9 cellular contexts compared by ENCODE assay signal in genomic region chr9:5529683-5530221, GRCh38. TPM values are rescaled to one million over a fixed set of nuclear protein-coding genes. Genes with fewer than 3 reads are reported as not detected.
A peak's percentile ranks its signal among the peaks of the same experiment; 100 is the strongest.
DNase-seq lines count a peak whose midpoint lies in the region; ATAC-seq, FAIRE-seq and TF ChIP-seq lines count a peak whose summit lies in the region.
"Had no signal": no experiment of that assay in that cellular context is flagged by ENCODE, and none has a peak within 500 bp of the region (broad histone marks: within the 10 kb centered on the region; RNA-seq: fewer than 3 reads in every experiment).

No MANE protein-coding gene starts in this region.

- H4K91ac ChIP-seq in IMR-90 (ENCODE audit: insufficient read depth, low read depth, low read length) = peak overlapping the region; percentile 34; the same call in 1 of the 2 replicates

- dilution Hi-C loops in IMR-90 (cut with HindIII; ENCODE audit: low sequenced_read_pairs, unreplicated experiment) = no loop called here

- no peaks in the 10 kb centered on the region for H3K9me3 ChIP-seq in IMR-90 (ENCODE audit: control insufficient read depth, insufficient read depth, low read length)
- H3K9me3 ChIP-seq in lung (ENCODE audit: control insufficient read depth in 2 of 2, insufficient read depth in 1 of 2, low read length in 1 of 2) = no peaks in the 10 kb centered on the region
- no peaks in the 10 kb centered on the region for H3K9me3 ChIP-seq in vagina

- H3K36me3 ChIP-seq in IMR-90 (ENCODE audit: control insufficient read depth, insufficient read depth, low read length) (peaks cover 1% of the 10 kb centered on the region), lung (ENCODE audit: control insufficient read depth in 2 of 2, insufficient read depth in 2 of 2, low read length in 2 of 2) (no peaks in the 10 kb centered on the region), vagina (no peaks in the 10 kb centered on the region)

- H3K4me3 ChIP-seq in IMR-90 (ENCODE audit: insufficient read depth, low read depth, low read length) (no peak overlapping the region), lung (no peak overlapping the region), vagina (no peak overlapping the region), dorsolateral prefrontal cortex (no peak overlapping the region)

- H3K27ac ChIP-seq in IMR-90 (ENCODE audit: insufficient read depth, low read length) = peak overlapping the region; percentile 80; the same call in 1 of the 2 replicates
- H3K27ac ChIP-seq in lung (ENCODE audit: low read depth in 1 of 2, low read length in 1 of 2) = no peak overlapping the region
- no peak overlapping the region for H3K27ac ChIP-seq in vagina
- H3K27ac ChIP-seq in dorsolateral prefrontal cortex = no peak overlapping the region

- H2AFZ ChIP-seq in IMR-90 (replicated peaks; ENCODE audit: low read length, poor library complexity) = peak overlapping the region; percentile 19

- POLR2A ChIA-PET in IMR-90 (lab: Charles Lee; ENCODE audit: unreplicated experiment) = interaction anchor here (0.7 kb wide), 1 partner anchor 53 kb away, joined by 9 read pairs; no protein-coding TSS in a partner anchor

- peak overlapping the region; percentile 1 for H2AK9ac ChIP-seq in IMR-90 (replicated peaks; ENCODE audit: low read depth, low read length, poor library complexity)

- CTCF ChIA-PET in IMR-90 (lab: Yijun Ruan, JAX) = interaction anchor here (0.7 kb wide), 1 partner anchor 19 kb away, joined by 3 read pairs; no protein-coding TSS in a partner anchor

- ATAC-seq in IMR-90 (ENCODE audit: low read depth) = peak; percentile 62; the same call in 1 of the 2 replicates
- ATAC-seq in lung (ENCODE audit: insufficient read depth, low FRiP score) = peak; percentile 19

- peak overlapping the region; percentile 47; the same call in 1 of the 2 replicates for H3K18ac ChIP-seq in IMR-90 (ENCODE audit: low read depth, low read length)

- H2BK5ac ChIP-seq in IMR-90 (ENCODE audit: low read depth, low read length, poor library complexity, severe bottlenecking) = peak overlapping the region; percentile 62

- peaks cover 9% of the 10 kb centered on the region for H3K4me1 ChIP-seq in IMR-90 (ENCODE audit: control insufficient read depth, insufficient read depth, low read length)
- peaks cover 0 to 3% of the 10 kb centered on the region in 2 donors for H3K4me1 ChIP-seq in lung (ENCODE audit: control insufficient read depth in 2 of 2, insufficient read depth in 2 of 2, low read length in 2 of 2)
- no peaks in the 10 kb centered on the region for H3K4me1 ChIP-seq in vagina

- 0 out of 2 replicates have a peak overlapping the region, but pooled peaks have one; percentile 6 for H3K23ac ChIP-seq in IMR-90 (ENCODE audit: low read depth, low read length)

- peak overlapping the region; percentile 59 for H3K4ac ChIP-seq in IMR-90 (ENCODE audit: low read depth, low read length)

- no peaks in the 10 kb centered on the region for H4K20me1 ChIP-seq in IMR-90 (ENCODE audit: insufficient read depth, low read length)

- intact Hi-C loops in IMR-90 (cut with micrococcal nuclease) (no loop called here), vagina (cut with DNase I) (no loop called here), dorsolateral prefrontal cortex (cut with DNase I) (no loop called here)

- FAIRE-seq in GM18507 (lab: Jason Lieb, UNC) (peak; percentile 89), H54 (lab: Jason Lieb, UNC) (peak; percentile 66)

- H3K9ac ChIP-seq in IMR-90 (ENCODE audit: low read depth, low read length) = peak overlapping the region; percentile 71; the same call in 1 of the 2 replicates

- peak overlapping the region; percentile 72; the same call in 2 of the 3 replicates for H2BK15ac ChIP-seq in IMR-90 (ENCODE audit: low read depth, low read length)

- peaks cover 22 to 24% of the 10 kb centered on the region in 2 experiments for H3K79me1 ChIP-seq in IMR-90 (ENCODE audit: low read depth in 1 of 2, low read length in 2 of 2)

- H4K8ac ChIP-seq in IMR-90 (ENCODE audit: low read depth in 2 of 2, low read length in 2 of 2) = peak overlapping the region; percentile 74 to 86

- H3K4me2 ChIP-seq in IMR-90 (ENCODE audit: low read depth, low read length) = peak overlapping the region; percentile 42; the same call in 1 of the 2 replicates

- H2BK20ac ChIP-seq in IMR-90 (ENCODE audit: low read depth, low read length) = peak overlapping the region; percentile 84

- H2AK5ac ChIP-seq in IMR-90 (ENCODE audit: low read depth, low read length) = peak overlapping the region; percentile 84

- H3K27me3 ChIP-seq in IMR-90 (ENCODE audit: control insufficient read depth, insufficient read depth, low read length) (no peaks in the 10 kb centered on the region), lung (ENCODE audit: control insufficient read depth, insufficient read depth) (no peaks in the 10 kb centered on the region), vagina (no peaks in the 10 kb centered on the region), dorsolateral prefrontal cortex (no peaks in the 10 kb centered on the region)

- no peak for TF ChIP-seq POLR2A in H54 (IDR thresholded peaks at IDR 0.05; ENCODE audit: low read depth, low read length)
- TF ChIP-seq POLR2A in IMR-90 (IDR thresholded peaks at IDR 0.05; ENCODE audit: low read depth, low read length) = no peak
- no peak for TF ChIP-seq POLR2A in vagina (IDR thresholded peaks at IDR 0.05)

- TF ChIP-seq CTCF in IMR-90 (conservative IDR thresholded peaks at IDR 0.05; ENCODE audit: low read depth, low read length) (no peak), lung (IDR thresholded peaks at IDR 0.05; ENCODE audit: control extremely low read depth, extremely low read depth) (no peak), vagina (IDR thresholded peaks at IDR 0.05) (no peak), dorsolateral prefrontal cortex (IDR thresholded peaks at IDR 0.05 in 54 of 56, conservative IDR thresholded peaks at IDR 0.05 in 2 of 56; ENCODE audit: low read depth in 1 of 56, partially characterized antibody in 56 of 56) (no peak)

- H3K14ac ChIP-seq in IMR-90 (replicated peaks; ENCODE audit: low read depth, low read length) = peak overlapping the region; percentile 62

- H2BK120ac ChIP-seq in IMR-90 (ENCODE audit: low read depth, low read length) = peak overlapping the region; percentile 78

- H3K9me1 ChIP-seq in IMR-90 (ENCODE audit: insufficient read depth, low read length) = peaks cover 15% of the 10 kb centered on the region

- BruUV-seq in IMR-90 (replicated peaks; lab: Mats Ljungman, UMichigan) = no TSS peak

- H3K56ac ChIP-seq in IMR-90 (ENCODE audit: extremely low read depth, insufficient read depth, low read length) = 0 out of 2 replicates have a peak overlapping the region, but pooled peaks have one; percentile 59

- WGBS in IMR-90 (ENCODE audit: extremely low coverage in 2 of 2, insufficient read length in 1 of 2), 2 experiments = 20% methylated on average over 1 of the region's 4 CpGs; no CpG with 5 or more reads in 1 of the 2 experiments
- 40 to 52% methylated on average over 4 of the region's 4 CpGs for WGBS in lung, 2 donors

- DNase-seq in GM18507 (ENCODE audit: extremely low spot score, insufficient read length, low read depth) (no peak), H54 (ENCODE audit: insufficient read length, low spot score) (no peak), IMR-90 (peak; percentile 74), lung (ENCODE audit: low spot score) (no peak), NK-92 (lab: John Stamatoyannopoulos, UW; ENCODE audit: unreplicated experiment) (no peak), vagina (ENCODE audit: extremely low spot score in 2 of 2) (no peak), dorsolateral prefrontal cortex (no peak)
- DNase-seq in activated CD4-positive, alpha-beta T cell treated with anti-CD3 and anti-CD28 coated beads for 4 hours = no peak
- DNase-seq: activated CD4-positive, CD25-positive, alpha-beta regulatory T cell had no signal

- no peak for TF ChIP-seq RAD21 in IMR-90 (IDR thresholded peaks at IDR 0.05; ENCODE audit: low read length)

- in situ Hi-C loops in IMR-90 (cut with MboI; ENCODE audit: low sequenced_read_pairs) = no loop called here

- peak overlapping the region; percentile 27; the same call in 1 of the 2 replicates for H4K5ac ChIP-seq in IMR-90 (ENCODE audit: low read depth, low read length)

TF ChIP-seq in IMR-90, 13 proteins besides CTCF, POLR2A, EP300 and RAD21 (continues in another document):
- TF ChIP-seq CEBPB (IDR thresholded peaks at IDR 0.05; ENCODE audit: low read depth, low read length) (no peak), FOS (IDR thresholded peaks at IDR 0.05; ENCODE audit: low read depth, low read length) (no peak), MXI1 (IDR thresholded peaks at IDR 0.05; ENCODE audit: borderline replicate concordance, low read depth, low read length) (no peak), USF2 (IDR thresholded peaks at IDR 0.05; ENCODE audit: low read depth, low read length) (no peak), RFX5 (IDR thresholded peaks at IDR 0.05; ENCODE audit: low read depth, low read length) (no peak), NFE2L2 (IDR thresholded peaks at IDR 0.05; ENCODE audit: low read depth, low read length) (no peak), SMC3 (IDR thresholded peaks at IDR 0.05; ENCODE audit: low read depth, low read length) (no peak), CHD1 (IDR thresholded peaks at IDR 0.05; ENCODE audit: low read depth, low read length) (no peak), BHLHE40 (IDR thresholded peaks at IDR 0.05; ENCODE audit: low read depth, low read length) (no peak), RCOR1 (IDR thresholded peaks at IDR 0.05; ENCODE audit: insufficient replicate concordance, low read length) (no peak), MAZ (IDR thresholded peaks at IDR 0.05; ENCODE audit: borderline replicate concordance, low read depth, low read length) (no peak)

RNA-seq across cellular contexts. Expression of gene PDCD1LG2, which starts 19.4 kb away (rescaled TPM):
- total RNA-seq in IMR-90 (2012; rRNA removed) (29.7 and 33.3 TPM in 2 replicates), lung (1 to 10 TPM; 1.8 to 6.7 TPM), vagina (1.2 TPM), dorsolateral prefrontal cortex (1 to 10 TPM in 9 of 120 experiments, under 1 TPM in 88, not detected in 23; 0.20 to 1.5 (median 0.50) TPM)
- polyA plus RNA-seq in IMR-90 (2012; rRNA removed) (17.3 and 17.5 TPM in 2 replicates), lung (1 to 10 TPM in 1 of 2 donors, under 1 TPM in 1; 0.87 to 4.3 TPM)
- polyA plus RNA-seq in IMR-90 (2012; cell fraction: cytosol; rRNA removed) = 5.9 and 8.7 TPM in 2 replicates
- 2.5 and 10.4 TPM in 2 replicates for polyA plus RNA-seq in IMR-90 (2012; cell fraction: nucleus; rRNA removed; ENCODE audit: low replicate concordance)
